8 cellular contexts compared by ENCODE assay signal in the genomic region with DNA sequence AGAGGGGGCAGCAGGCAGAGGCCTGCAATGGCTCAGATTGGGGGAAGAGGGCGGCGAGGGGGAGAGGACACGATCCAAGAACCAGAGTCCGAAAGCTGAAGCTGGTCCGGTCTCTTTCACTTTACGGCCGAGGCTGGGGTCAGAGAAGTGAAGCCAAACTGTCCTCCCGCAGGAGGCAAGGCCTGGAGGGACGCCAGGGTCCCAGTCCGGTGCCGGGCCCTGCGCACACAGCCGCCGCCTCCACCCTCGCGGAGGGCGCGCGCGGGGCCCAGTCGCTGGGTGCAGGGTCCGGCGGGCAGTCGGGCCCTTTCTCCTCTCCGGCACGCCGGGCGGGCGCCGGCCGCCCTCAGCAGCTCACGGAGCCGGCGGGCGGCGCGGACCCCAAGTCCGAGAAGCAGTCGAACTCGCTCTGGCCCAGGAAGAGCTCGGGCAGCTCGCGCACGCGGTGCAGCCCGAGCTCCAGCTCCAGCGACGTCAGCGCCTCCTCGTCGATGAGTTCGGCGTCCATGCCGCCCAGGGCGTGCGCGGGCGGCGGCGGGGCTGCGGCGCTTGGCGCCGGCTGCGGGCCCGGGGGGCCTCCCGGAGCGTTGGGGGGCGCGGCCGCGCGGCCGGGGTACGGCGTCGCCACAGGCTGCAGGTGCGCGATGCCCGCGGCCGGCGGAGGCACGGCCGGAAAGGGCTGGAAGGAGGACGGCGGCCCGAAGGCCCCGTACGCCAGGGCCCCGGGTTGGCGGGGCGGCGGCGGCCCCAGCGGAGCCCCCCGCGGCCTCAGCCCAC. TPM values are rescaled to one million over a fixed set of nuclear protein-coding genes. Genes with fewer than 3 reads are reported as not detected.
DNase-seq lines count a peak whose midpoint lies in the region; ATAC-seq lines count a peak whose summit lies in the region.

No MANE protein-coding gene starts in this region.

- H3K4me1 ChIP-seq in ACC112 (ENCODE audit: control insufficient read depth, insufficient read depth, low read length, unreplicated experiment) (peaks cover 11% of the 10 kb centered on the region), SJSA1 (replicated peaks) (peaks cover 31% of the 10 kb centered on the region)

- H3K27ac ChIP-seq in ACC112 (ENCODE audit: low read depth, low read length) (no peak overlapping the region; the same call in 1 of the 2 replicates), SJSA1 (no peak overlapping the region)

- H3K27me3 ChIP-seq in ACC112 (ENCODE audit: insufficient read depth, low read length) (no peaks in the 10 kb centered on the region), SJSA1 (replicated peaks) (0 out of 2 replicates have a peak, but pooled peaks cover 3% of the 10 kb centered on the region)

- H3K36me3 ChIP-seq in ACC112 (ENCODE audit: insufficient read depth, low read length), result no peaks in the 10 kb centered on the region
- H3K36me3 ChIP-seq in SJSA1, result no peaks in the 10 kb centered on the region; the same call in 1 of the 2 replicates

- peak overlapping the region; percentile 46 for H2AFZ ChIP-seq in ACC112 (ENCODE audit: low read length, unreplicated experiment)

- ATAC-seq in GM21390 (IDR thresholded peaks at IDR 0.05; ENCODE audit: unreplicated experiment), result peak; percentile 6
- ATAC-seq in left lobe of liver, result peak; percentile 65

- H3K79me2 ChIP-seq in ACC112 (ENCODE audit: control insufficient read depth, insufficient read depth, low read length, unreplicated experiment), result peaks cover 6% of the 10 kb centered on the region

- 0 out of 2 replicates have a peak, but pooled peaks cover 4% of the 10 kb centered on the region for H3K9me3 ChIP-seq in SJSA1 (replicated peaks)

- H3K4me3 ChIP-seq in ACC112 (ENCODE audit: low read depth, low read length) (peak overlapping the region; percentile 86), SJSA1 (peak overlapping the region; percentile 54)

- DNase-seq in SJSA1 (ENCODE audit: low read depth in 1 of 2, low spot score in 2 of 2), result no peak
- DNase-seq in central memory CD4-positive, alpha-beta T cell, result peak; percentile 34
- peak; percentile 87 for DNase-seq in left lobe of liver (ENCODE audit: low spot score)
- DNase-seq in stimulated activated CD8-positive, alpha-beta memory T cell treated with anti-CD3 and anti-CD28 coated beads, Interleukin-4, amount 100 ng/mL, for 48 hours, result peak; percentile 36
- no peak for DNase-seq in superior temporal gyrus (ENCODE audit: extremely low spot score)
- DNase-seq in DMS153 (lab: John Stamatoyannopoulos, UW), result no peak

RNA-seq across cellular contexts. Expression of gene CITED4, which starts 0.7 kb away (rescaled TPM):
- 1.2 and 4.8 TPM in 2 replicates for total RNA-seq in SJSA1 (2014; rRNA removed; shearing (Covaris generic))
- 29.9 TPM for total RNA-seq in left lobe of liver

Comparison
In these comparisons a context has a peak if more than half of its experiments do, and no peak if none do; other contexts are left out.
1. DNase-seq: peak in central memory CD4-positive, alpha-beta T cell (single experiment), left lobe of liver (single experiment) and stimulated activated CD8-positive, alpha-beta memory T cell treated with anti-CD3 and anti-CD28 coated beads, Interleukin-4, amount 100 ng/mL, for 48 hours (single experiment); none in SJSA1 (0 of 2), superior temporal gyrus (single experiment) and DMS153 (single experiment).